In genomic region chr5:133612021-133612860, GRCh38 we compare ENCODE assay signal across 9 cellular contexts. TPM values are rescaled to one million over a fixed set of nuclear protein-coding genes. Genes with fewer than 3 reads are reported as not detected.
DNase-seq lines count a peak whose midpoint lies in the region; ATAC-seq and TF ChIP-seq lines count a peak whose summit lies in the region.
"Had no signal": no experiment of that assay in that cellular context is flagged by ENCODE, and none has a peak within 500 bp of the region (broad histone marks: within the 10 kb centered on the region; RNA-seq: fewer than 3 reads in every experiment).

TSS of gene FSTL4 (minus strand) at chr5:133612541.

- DNase-seq in G401 (ENCODE audit: low spot score) = peak; percentile 76
- peak; percentile 50 for DNase-seq in NCI-H2171 treated with DMSO at 0.1 percent for 48 hours (lab: John Stamatoyannopoulos, UW)
- DNase-seq in adipocyte (ENCODE audit: low read depth) = peak; percentile 6
- DNase-seq in kidney epithelial cell (ENCODE audit: low read depth) = no peak
- DNase-seq in stimulated activated CD8-positive, alpha-beta memory T cell treated with anti-CD3 and anti-CD28 coated beads, Interleukin-2, amount 100 ng/mL, for 48 hours (ENCODE audit: low read depth in 2 of 2) = peak; percentile 13 to 14
- DNase-seq in RKO (ENCODE audit: low spot score) = no peak
- DNase-seq in NCI-H226 = no peak

- H3K9me3 ChIP-seq in adipocyte (ENCODE audit: control insufficient read depth, low read length) = no peaks in the 10 kb centered on the region

- H3K36me3 ChIP-seq in adipocyte (ENCODE audit: control insufficient read depth, insufficient read depth, low read length, severe bottlenecking) = no peaks in the 10 kb centered on the region
- H3K36me3 ChIP-seq in kidney epithelial cell (ENCODE audit: control insufficient read depth, insufficient read depth, low read length) = no peaks in the 10 kb centered on the region

- in situ Hi-C loops in G401 (cut with HindIII; ENCODE audit: low sequenced_read_pairs) = no loop called here

- no peak within 1 kb of the TSS for H3K9ac ChIP-seq in adipocyte (ENCODE audit: low read length)

- H3K27me3 ChIP-seq in adipocyte (replicated peaks; ENCODE audit: control insufficient read depth, insufficient read depth, low read length) = peaks cover 71% of the 10 kb centered on the region
- peaks cover 56% of the 10 kb centered on the region for H3K27me3 ChIP-seq in kidney epithelial cell (ENCODE audit: control insufficient read depth, insufficient read depth, low read length)

- no peak for TF ChIP-seq CTCF in kidney epithelial cell (IDR thresholded peaks at IDR 0.05; ENCODE audit: insufficient read depth, low read length, poor library complexity, severe bottlenecking)

- peak within 1 kb of the TSS; percentile 60 for H3K4me3 ChIP-seq in adipocyte (ENCODE audit: low read length)
- H3K4me3 ChIP-seq in kidney epithelial cell (ENCODE audit: low read depth, low read length) = peak within 1 kb of the TSS; percentile 3

- H3K4me1 ChIP-seq in adipocyte (ENCODE audit: control insufficient read depth, insufficient read depth, low read length) = peaks cover 4% of the 10 kb centered on the region

- ATAC-seq in GM21723 (IDR thresholded peaks at IDR 0.05; ENCODE audit: unreplicated experiment) = no peak

RNA-seq across cellular contexts. Expression of gene FSTL4, which starts in this region (rescaled TPM):
- total RNA-seq in G401 (2014; rRNA removed; shearing (Covaris generic)) = not detected in 2 replicates
- not detected in 2 replicates for total RNA-seq in kidney epithelial cell
- total RNA-seq: endothelial cell of umbilical vein had no signal

Comparison
In these comparisons a context has a peak if more than half of its experiments do, and no peak if none do; other contexts are left out.
1. Peak in DNase-seq in G401; RNA of the gene not detected or under 1 TPM.
2. DNase-seq: peak in NCI-H2171 treated with DMSO at 0.1 percent for 48 hours (single experiment), adipocyte (single experiment) and stimulated activated CD8-positive, alpha-beta memory T cell treated with anti-CD3 and anti-CD28 coated beads, Interleukin-2, amount 100 ng/mL, for 48 hours (2 of 2); none in kidney epithelial cell (single experiment), RKO (single experiment) and NCI-H226 (single experiment).